10 cellular contexts compared by ENCODE assay signal in genomic region chr11:72617080-72617744, GRCh38. TPM values are rescaled to one million over a fixed set of nuclear protein-coding genes. Genes with fewer than 3 reads are reported as not detected.
DNase-seq lines count a peak whose midpoint lies in the region; ATAC-seq, FAIRE-seq and TF ChIP-seq lines count a peak whose summit lies in the region.
"Had no signal": no experiment of that assay in that cellular context is flagged by ENCODE, and none has a peak within 500 bp of the region (broad histone marks: within the 10 kb centered on the region; RNA-seq: fewer than 3 reads in every experiment).

No MANE protein-coding gene starts in this region.

- no peak overlapping the region for H2BK5ac ChIP-seq in H1 (ENCODE audit: low read depth, low read length)

- H2BK12ac ChIP-seq in H1 (ENCODE audit: low read depth, low read length), result 0 out of 2 replicates have a peak overlapping the region, but pooled peaks have one; percentile 17

- no peak overlapping the region for H3K9ac ChIP-seq in H1 (replicated peaks in 1 of 4; ENCODE audit: extremely low read depth in 1 of 4, low read depth in 3 of 4, low read length in 3 of 4)

- 76% methylated on average over 10 of the region's 11 CpGs; no CpG with 5 or more reads in 1 of the 2 experiments for WGBS in H1 (ENCODE audit: extremely low coverage in 1 of 2, insufficient coverage in 1 of 2, insufficient read length in 1 of 2, insufficient replicate concordance in 2 of 2, low coverage in 1 of 2, low lambda C conversion rate in 2 of 2, missing lambda C conversion rate in 1 of 2), 2 experiments
- WGBS in upper lobe of left lung, 2 donors, result 71 to 75% methylated on average over 8 to 11 of the region's 11 CpGs

- H3K4ac ChIP-seq in H1 (replicated peaks; ENCODE audit: insufficient read length, low read depth, low read length), result no peak overlapping the region

- H3K27me3 Mint-ChIP-seq in natural killer cell treated with Interleukin-12 subunit alpha and Interleukin-12 subunit beta and Interleukin-15 and Interleukin-18, amount 100 ng/mL, for 72 hours, result peaks cover 19 to 26% of the 10 kb centered on the region in 2 donors

- H3K36me3 ChIP-seq in H1 (ENCODE audit: control insufficient read depth in 2 of 4, insufficient read depth in 4 of 4, low read length in 3 of 4), result no peaks in the 10 kb centered on the region; a peak in 1 of 8 replicates
- H3K36me3 ChIP-seq in mucosa of descending colon (ENCODE audit: low read depth), result no peaks in the 10 kb centered on the region
- no peaks in the 10 kb centered on the region for H3K36me3 ChIP-seq in upper lobe of left lung

- peak overlapping the region; percentile 69; the same call in 1 of the 2 replicates for H4K8ac ChIP-seq in H1 (ENCODE audit: extremely low read depth, insufficient read depth, low read length)

- TF ChIP-seq EP300 in H1 (IDR thresholded peaks at IDR 0.05; ENCODE audit: borderline replicate concordance in 1 of 2, low read depth in 2 of 2, low read length in 2 of 2) (no peak), upper lobe of left lung (IDR thresholded peaks at IDR 0.05) (no peak)

- no peak overlapping the region for H3K4me3 Mint-ChIP-seq in natural killer cell treated with Interleukin-12 subunit alpha and Interleukin-12 subunit beta and Interleukin-15 and Interleukin-18, amount 100 ng/mL, for 72 hours
- H3K4me3 Mint-ChIP-seq: activated CD8-positive, alpha-beta T cell treated with anti-CD3 and anti-CD28 coated beads, Interleukin-2, amount 10 ng/mL, durations not matched to agents 7 days and 5 days had no signal

- no peak overlapping the region for H3K14ac ChIP-seq in H1 (ENCODE audit: insufficient read length)

- POLR2A ChIA-PET in H1 (lab: Charles Lee; ENCODE audit: partially characterized antibody), result interaction anchor here (0.8 to 1.0 kb wide), 2 partner anchors 10 to 13 kb away, joined by 3 read pairs; no protein-coding TSS in a partner anchor

- H2BK20ac ChIP-seq in H1 (ENCODE audit: low read length), result no peak overlapping the region

- H2BK120ac ChIP-seq in H1 (replicated peaks; ENCODE audit: low read depth, low read length), result no peak overlapping the region

- peak; percentile 43 to 79 for DNase-seq in NCI-H446 (lab: John Stamatoyannopoulos, UW)
- no peak for DNase-seq in H1 (ENCODE audit: low read depth in 1 of 2, low spot score in 2 of 2)
- peak in 1 of 3 donors; percentile 27 for DNase-seq in mucosa of descending colon
- DNase-seq in upper lobe of left lung, result no peak
- no peak for DNase-seq in activated CD4-positive, alpha-beta T cell treated with anti-CD3 and anti-CD28 coated beads, Interleukin-2, amount 50 U/mL, for 1 hour
- DNase-seq in natural killer cell treated with Interleukin-12 subunit alpha and Interleukin-12 subunit beta and Interleukin-15 and Interleukin-18, amount 100 ng/mL, for 72 hours (ENCODE audit: low spot score), result no peak
- DNase-seq in stimulated activated CD4-positive, alpha-beta T cell treated with anti-CD3 and anti-CD28 coated beads, Interleukin-1b, Interleukin-23, amount 100 ng/mL, for 48 hours, result no peak
- DNase-seq: activated CD8-positive, alpha-beta T cell treated with anti-CD3 and anti-CD28 coated beads, Interleukin-2, amount 10 ng/mL, durations not matched to agents 7 days and 5 days; GOT3; NCI-H1417 treated with DMSO at 0.1 percent for 48 hours had no signal

- TF ChIP-seq POLR2A in H1 (IDR thresholded peaks at IDR 0.05; ENCODE audit: control extremely low read depth in 1 of 2, low read depth in 2 of 2, low read length in 2 of 2), result no peak
- TF ChIP-seq POLR2A in upper lobe of left lung (IDR thresholded peaks at IDR 0.05), result no peak

- H3K79me2 ChIP-seq in H1 (ENCODE audit: control insufficient read depth in 1 of 2, insufficient read depth in 2 of 2, low read length in 2 of 2), result no peaks in the 10 kb centered on the region

- H3K23ac ChIP-seq in H1 (ENCODE audit: insufficient read length), result no peak overlapping the region

- no peak overlapping the region for H3K18ac ChIP-seq in H1 (ENCODE audit: extremely low read depth, low read length)

- H2BK15ac ChIP-seq in H1 (ENCODE audit: low read length), result 0 out of 2 replicates have a peak overlapping the region, but pooled peaks have one; percentile 12

- H3K27ac ChIP-seq in H1 (ENCODE audit: low read depth, low read length) (no peak overlapping the region), upper lobe of left lung (peak overlapping the region in 3 of 4 donors; percentile 58 to 61 (median 59))

- no peaks in the 10 kb centered on the region for H4K20me1 ChIP-seq in H1 (replicated peaks in 1 of 2; ENCODE audit: control insufficient read depth in 1 of 2, insufficient read depth in 2 of 2, low read length in 2 of 2)

- no peak overlapping the region for H4K91ac ChIP-seq in H1 (replicated peaks; ENCODE audit: insufficient read length, low read length)

- H3K4me2 ChIP-seq in H1 (ENCODE audit: insufficient read depth in 1 of 2, low read depth in 2 of 2, low read length in 2 of 2), result peak overlapping the region in 1 of 2 experiments; percentile 21; a peak in 1 of 4 replicates

- TF ChIP-seq RAD21 in H1 (IDR thresholded peaks at IDR 0.05 in 1 of 2, conservative IDR thresholded peaks at IDR 0.05 in 1 of 2; ENCODE audit: low read depth in 2 of 2, low read length in 2 of 2), result no peak

- peaks cover 0 to 6% (median 3%) of the 10 kb centered on the region in 4 experiments; a peak in 1 of 7 replicates for H3K4me1 ChIP-seq in H1 (replicated peaks in 1 of 4; ENCODE audit: control insufficient read depth in 3 of 4, insufficient read depth in 4 of 4, low read length in 3 of 4)
- peaks cover 2% of the 10 kb centered on the region for H3K4me1 ChIP-seq in mucosa of descending colon (ENCODE audit: low read depth)
- peaks cover 0 to 15% (median 13%) of the 10 kb centered on the region in 4 donors for H3K4me1 ChIP-seq in upper lobe of left lung

- H3K56ac ChIP-seq in H1 (replicated peaks; ENCODE audit: insufficient read length, low read depth, low read length), result no peak overlapping the region

- no peak overlapping the region for H2AK5ac ChIP-seq in H1 (ENCODE audit: low read depth, low read length)

- H3K4me3 ChIP-seq in H1 (ENCODE audit: extremely low read depth in 1 of 4, insufficient read depth in 2 of 4, low read depth in 3 of 4, low read length in 4 of 4) (no peak overlapping the region), mucosa of descending colon (no peak overlapping the region), upper lobe of left lung (no peak overlapping the region)

- H3K27me3 ChIP-seq in H1 (replicated peaks in 1 of 4; ENCODE audit: control insufficient read depth in 3 of 4, extremely low read depth in 1 of 4, insufficient read depth in 3 of 4, low read length in 3 of 4), result no peaks in the 10 kb centered on the region; a peak in 1 of 7 replicates
- H3K27me3 ChIP-seq in upper lobe of left lung, result no peaks in the 10 kb centered on the region

- 0 out of 2 replicates have a peak overlapping the region, but pooled peaks have one; percentile 32 for H2AFZ ChIP-seq in H1 (ENCODE audit: low read length)

- no peaks in the 10 kb centered on the region for H3K23me2 ChIP-seq in H1 (ENCODE audit: low read depth, low read length)

- CTCF ChIA-PET in H1 (lab: Charles Lee; ENCODE audit: partially characterized antibody), result interaction anchor here (0.8 to 21.9 kb wide), 7 partner anchors 8 to 49 kb away, joined by 3 to 624 read pairs (median 8); no protein-coding TSS in a partner anchor

- no peak for FAIRE-seq in H1 (lab: Jason Lieb, UNC)

- no peak for TF ChIP-seq CTCF in H1 (IDR thresholded peaks at IDR 0.05; ENCODE audit: control extremely low read depth in 1 of 3, insufficient read depth in 1 of 3, low read depth in 1 of 3, low read length in 3 of 3)
- no peak for TF ChIP-seq CTCF in mucosa of descending colon (IDR thresholded peaks at IDR 0.05)
- TF ChIP-seq CTCF in upper lobe of left lung (IDR thresholded peaks at IDR 0.05), result no peak

- no peaks in the 10 kb centered on the region for H3K79me1 ChIP-seq in H1 (ENCODE audit: low read depth, low read length)

- no peaks in the 10 kb centered on the region for H3K9me3 ChIP-seq in H1 (ENCODE audit: insufficient read depth in 2 of 2, low read depth in 1 of 2, low read length in 1 of 2)
- H3K9me3 ChIP-seq in mucosa of descending colon, result no peaks in the 10 kb centered on the region
- H3K9me3 ChIP-seq in upper lobe of left lung, result no peaks in the 10 kb centered on the region

- no peaks in the 10 kb centered on the region for H3K36me3 Mint-ChIP-seq in natural killer cell treated with Interleukin-12 subunit alpha and Interleukin-12 subunit beta and Interleukin-15 and Interleukin-18, amount 100 ng/mL, for 72 hours

- peak; percentile 36 for ATAC-seq in mucosa of descending colon
- peak in 1 of 2 donors; percentile 22 for ATAC-seq in upper lobe of left lung (ENCODE audit: low FRiP score in 2 of 2)
- ATAC-seq in natural killer cell treated with Interleukin-12 subunit alpha and Interleukin-12 subunit beta and Interleukin-15 and Interleukin-18, amount 100 ng/mL, for 72 hours, result no peak
- ATAC-seq: activated CD8-positive, alpha-beta T cell treated with anti-CD3 and anti-CD28 coated beads, Interleukin-2, amount 10 ng/mL, durations not matched to agents 7 days and 5 days had no signal

- H4K5ac ChIP-seq in H1 (ENCODE audit: insufficient read length, low read depth, low read length), result no peak overlapping the region

- no peaks in the 10 kb centered on the region for H3K9me3 Mint-ChIP-seq in natural killer cell treated with Interleukin-12 subunit alpha and Interleukin-12 subunit beta and Interleukin-15 and Interleukin-18, amount 100 ng/mL, for 72 hours

- H3K4me1 Mint-ChIP-seq in natural killer cell treated with Interleukin-12 subunit alpha and Interleukin-12 subunit beta and Interleukin-15 and Interleukin-18, amount 100 ng/mL, for 72 hours (ENCODE audit: low read depth in 2 of 2), result peaks cover 13 to 20% of the 10 kb centered on the region in 2 donors

- no peak overlapping the region for H3K27ac Mint-ChIP-seq in natural killer cell treated with Interleukin-12 subunit alpha and Interleukin-12 subunit beta and Interleukin-15 and Interleukin-18, amount 100 ng/mL, for 72 hours
- H3K27ac Mint-ChIP-seq: activated CD8-positive, alpha-beta T cell treated with anti-CD3 and anti-CD28 coated beads, Interleukin-2, amount 10 ng/mL, durations not matched to agents 7 days and 5 days had no signal

- intact Hi-C loops in mucosa of descending colon (cut with DNase I, micrococcal nuclease), result no loop called here

RNA-seq across cellular contexts. Expression of gene PDE2A, which starts 57.0 kb away (rescaled TPM):
- 3.4 and 5.0 TPM in 2 replicates for total RNA-seq in H1 (2021; fragmentation: NEBNext Ultra II Directional; extraction: Animal tissue kit (Norgen Biotek cat#: 25700))
- 7.1 and 10.0 TPM in 2 replicates for polyA plus RNA-seq in H1 (2011; rRNA removed)
- polyA plus RNA-seq in H1 (2011; cell fraction: cytosol; rRNA removed), result 5.7 TPM
- 14.6 TPM for polyA plus RNA-seq in H1 (2011; cell fraction: nucleus; rRNA removed)
- 1.8 to 6.8 TPM (median 3.9 TPM) in 4 replicates for polyA plus RNA-seq in H1 (2012, experiment 1 of 2)
- 2.9 TPM for polyA plus RNA-seq in H1 (2012, experiment 2 of 2)
- 4.1 TPM for polyA plus RNA-seq in H1 (2013, experiment 1 of 2)
- polyA plus RNA-seq in H1 (2013, experiment 2 of 2), result 4.8 TPM
- 5.9 and 10.1 TPM in 2 replicates for polyA minus RNA-seq in H1 (2011; rRNA and poly(A)+ RNA removed)
- polyA minus RNA-seq in H1 (2011; cell fraction: cytosol; rRNA and poly(A)+ RNA removed), result 2.1 TPM
- 6.0 TPM for polyA minus RNA-seq in H1 (2011; cell fraction: nucleus; rRNA and poly(A)+ RNA removed)
- 10 to 100 TPM in 1 of 3 donors, 1 to 10 TPM in 2; 7.0 to 45.9 (median 9.6) TPM for total RNA-seq in mucosa of descending colon
- 10 to 100 TPM in 4 of 6 donors, 1 to 10 TPM in 2; 4.7 to 46.1 (median 16.7) TPM for total RNA-seq in upper lobe of left lung
- 1 to 10 TPM; 2.5 to 7.7 TPM for total RNA-seq in natural killer cell treated with Interleukin-12 subunit alpha and Interleukin-12 subunit beta and Interleukin-15 and Interleukin-18, amount 100 ng/mL, for 72 hours

Comparison
In these comparisons a context has a peak if more than half of its experiments do, and no peak if none do; other contexts are left out.
1. DNase-seq: peak in NCI-H446 (2 of 2); none in H1 (0 of 2), upper lobe of left lung (0 of 2), activated CD4-positive, alpha-beta T cell treated with anti-CD3 and anti-CD28 coated beads, Interleukin-2, amount 50 U/mL, for 1 hour (single experiment), natural killer cell treated with Interleukin-12 subunit alpha and Interleukin-12 subunit beta and Interleukin-15 and Interleukin-18, amount 100 ng/mL, for 72 hours (single experiment) and stimulated activated CD4-positive, alpha-beta T cell treated with anti-CD3 and anti-CD28 coated beads, Interleukin-1b, Interleukin-23, amount 100 ng/mL, for 48 hours (single experiment).